Comparison of ENCODE assay signal across 8 cellular contexts in genomic region chr13:70960841-70961443, GRCh38.
DNase-seq lines count a peak whose midpoint lies in the region; ATAC-seq and TF ChIP-seq lines count a peak whose summit lies in the region.

No MANE protein-coding gene starts in this region.

- no peaks in the 10 kb centered on the region for H3K36me3 Mint-ChIP-seq in T-helper 2 cell treated with Interferon-gamma antibody and Interleukin-4, amounts not matched to agents 5 μg/mL and 100 μg/mL, for 36 hours (ENCODE audit: low read depth)

- no peaks in the 10 kb centered on the region for H3K4me1 Mint-ChIP-seq in T-helper 2 cell treated with Interferon-gamma antibody and Interleukin-4, amounts not matched to agents 5 μg/mL and 100 μg/mL, for 36 hours (ENCODE audit: low read depth)

- no peak overlapping the region for H3K9ac ChIP-seq in DND-41 (ENCODE audit: low read depth, low read length)
- no peak overlapping the region for H3K9ac ChIP-seq in fibroblast of lung (ENCODE audit: insufficient read depth, low read length)

- no peaks in the 10 kb centered on the region for H3K9me3 Mint-ChIP-seq in T-helper 2 cell treated with Interferon-gamma antibody and Interleukin-4, amounts not matched to agents 5 μg/mL and 100 μg/mL, for 36 hours

- TF ChIP-seq POLR2A in Peyer's patch (IDR thresholded peaks at IDR 0.05) = no peak

- no peak overlapping the region for H3K27ac Mint-ChIP-seq in T-helper 2 cell treated with Interferon-gamma antibody and Interleukin-4, amounts not matched to agents 5 μg/mL and 100 μg/mL, for 36 hours

- no peak overlapping the region for H2AFZ ChIP-seq in DND-41 (ENCODE audit: low read depth, low read length)
- no peak overlapping the region for H2AFZ ChIP-seq in fibroblast of lung (ENCODE audit: low read length)

- H3K9me3 ChIP-seq in DND-41 (ENCODE audit: insufficient read depth, low read length, severe bottlenecking) (no peaks in the 10 kb centered on the region), Peyer's patch (no peaks in the 10 kb centered on the region), fibroblast of lung (ENCODE audit: control insufficient read depth, insufficient read depth, low read depth, low read length) (no peaks in the 10 kb centered on the region)

- H3K36me3 ChIP-seq in DND-41 (ENCODE audit: insufficient read depth, low read length) (no peaks in the 10 kb centered on the region), Peyer's patch (no peaks in the 10 kb centered on the region), fibroblast of lung (ENCODE audit: control insufficient read depth, insufficient read depth, low read length) (no peaks in the 10 kb centered on the region)

- H3K4me1 ChIP-seq in DND-41 (ENCODE audit: insufficient read depth, low read length) = no peaks in the 10 kb centered on the region
- no peaks in the 10 kb centered on the region for H3K4me1 ChIP-seq in Peyer's patch
- H3K4me1 ChIP-seq in fibroblast of lung (ENCODE audit: control insufficient read depth, extremely low read depth, insufficient read depth, low read length) = no peaks in the 10 kb centered on the region

- H3K27me3 ChIP-seq in DND-41 (ENCODE audit: insufficient read depth, low read length, poor library complexity) (no peaks in the 10 kb centered on the region), Peyer's patch (no peaks in the 10 kb centered on the region), fibroblast of lung (ENCODE audit: control insufficient read depth, insufficient read depth, low read length) (no peaks in the 10 kb centered on the region)

- no peak for ATAC-seq in DND-41 (ENCODE audit: insufficient read depth, low read depth)
- peak; percentile 73 for ATAC-seq in HG02798 (IDR thresholded peaks at IDR 0.05; ENCODE audit: poor library complexity, unreplicated experiment)
- ATAC-seq in GM19452 (IDR thresholded peaks at IDR 0.05; ENCODE audit: unreplicated experiment) = no peak

- no peak overlapping the region for H3K4me3 Mint-ChIP-seq in T-helper 2 cell treated with Interferon-gamma antibody and Interleukin-4, amounts not matched to agents 5 μg/mL and 100 μg/mL, for 36 hours

- DNase-seq in DND-41 (no peak), Peyer's patch (no peak), fibroblast of lung (ENCODE audit: low read depth in 2 of 2) (peak; percentile 28 to 69), stromal cell of bone marrow (ENCODE audit: low read depth) (peak; percentile 3), NCI-H1930 (lab: John Stamatoyannopoulos, UW) (no peak)
- no peak for DNase-seq in T-helper 2 cell treated with Interferon-gamma antibody and Interleukin-4, amounts not matched to agents 5 μg/mL and 100 μg/mL, for 36 hours (ENCODE audit: low spot score)

- no peaks in the 10 kb centered on the region for H3K27me3 Mint-ChIP-seq in T-helper 2 cell treated with Interferon-gamma antibody and Interleukin-4, amounts not matched to agents 5 μg/mL and 100 μg/mL, for 36 hours (ENCODE audit: low read depth)

- H3K4me2 ChIP-seq in DND-41 (ENCODE audit: insufficient read depth, low read length) (no peak overlapping the region), fibroblast of lung (ENCODE audit: extremely low read depth, insufficient read depth, low read length) (no peak overlapping the region)

- H4K20me1 ChIP-seq in DND-41 (ENCODE audit: insufficient read depth, low read length) (no peaks in the 10 kb centered on the region), fibroblast of lung (ENCODE audit: control insufficient read depth, extremely low read depth, insufficient read depth, low read length) (no peaks in the 10 kb centered on the region)

- H3K27ac ChIP-seq in DND-41 (ENCODE audit: low read length) (no peak overlapping the region), Peyer's patch (no peak overlapping the region), fibroblast of lung (ENCODE audit: insufficient read depth, low read length) (no peak overlapping the region)

- H3K4me3 ChIP-seq in DND-41 (ENCODE audit: low read depth in 1 of 2, low read length in 2 of 2) (no peak overlapping the region), Peyer's patch (no peak overlapping the region), fibroblast of lung (replicated peaks in 1 of 4; ENCODE audit: control extremely low read depth in 1 of 4, insufficient read depth in 1 of 4, low read depth in 3 of 4, low read length in 4 of 4) (peak overlapping the region in 1 of 4 experiments; percentile 36)

- no peaks in the 10 kb centered on the region for H3K79me2 ChIP-seq in DND-41 (ENCODE audit: insufficient read depth, low read length)
- no peaks in the 10 kb centered on the region for H3K79me2 ChIP-seq in fibroblast of lung (ENCODE audit: control insufficient read depth, insufficient read depth, low read length)

- TF ChIP-seq CTCF in DND-41 (IDR thresholded peaks at IDR 0.05; ENCODE audit: borderline replicate concordance, extremely low read depth, low read length, poor library complexity, severe bottlenecking) (peak; percentile 67), Peyer's patch (IDR thresholded peaks at IDR 0.05) (peak in 4 of 6 experiments; percentile 33 to 58 (median 46)), fibroblast of lung (conservative IDR thresholded peaks at IDR 0.05 in 1 of 2, IDR thresholded peaks at IDR 0.05 in 1 of 2; ENCODE audit: low read depth in 1 of 2, low read length in 2 of 2) (peak; percentile 41 to 72)

Comparison
In these comparisons a context has a peak if more than half of its experiments do, and no peak if none do; other contexts are left out.
1. DNase-seq: peak in fibroblast of lung (2 of 2) and stromal cell of bone marrow (single experiment); none in DND-41 (single experiment), Peyer's patch (0 of 3), T-helper 2 cell treated with Interferon-gamma antibody and Interleukin-4, amounts not matched to agents 5 μg/mL and 100 μg/mL, for 36 hours (single experiment) and NCI-H1930 (0 of 2).
2. Peak in every context shown above with its lines, with median percentiles within 50 percentile points of each other: CTCF ChIP-seq.